9 cellular contexts compared by ENCODE assay signal in genomic region chr11:8081591-8082021, GRCh38. TPM values are rescaled to one million over a fixed set of nuclear protein-coding genes. Genes with fewer than 3 reads are reported as not detected.
DNase-seq lines count a peak whose midpoint lies in the region; ATAC-seq and TF ChIP-seq lines count a peak whose summit lies in the region.
"Had no signal": no experiment of that assay in that cellular context is flagged by ENCODE, and none has a peak within 500 bp of the region (broad histone marks: within the 10 kb centered on the region; RNA-seq: fewer than 3 reads in every experiment).

No MANE protein-coding gene starts in this region.

- peak overlapping the region; percentile 36 to 48 for H3K4me3 Mint-ChIP-seq in activated T-cell treated with anti-CD3 and anti-CD28 coated beads, Interleukin-2, amount 50 U/mL, for 72 hours
- H3K4me3 Mint-ChIP-seq in chondrocyte (ENCODE audit: unreplicated experiment) = peak overlapping the region; percentile 72

- H3K4me3 ChIP-seq in mesodermal cell (ENCODE audit: extremely low read depth, insufficient read depth, low read length, poor library complexity, severe bottlenecking) (peak overlapping the region; percentile 49), upper lobe of right lung (peak overlapping the region; percentile 54), OCI-LY7 (ENCODE audit: low read depth, low read length, poor library complexity, severe bottlenecking) (no peak overlapping the region)

- no peaks in the 10 kb centered on the region for H4K20me1 ChIP-seq in OCI-LY7 (ENCODE audit: insufficient read depth, low read length)

- DNase-seq in activated T-cell treated with anti-CD3 and anti-CD28 coated beads, Interleukin-2, amount 50 U/mL, for 72 hours = no peak
- DNase-seq in activated T-cell treated with anti-CD3 and anti-CD28 coated beads for 4 hours (no peak), chondrocyte (ENCODE audit: low spot score) (peak; percentile 92), upper lobe of right lung (no peak), OCI-LY7 (ENCODE audit: low spot score) (no peak), NCI-H1105 (lab: John Stamatoyannopoulos, UW) (no peak)
- DNase-seq: DMS153 had no signal

- intact Hi-C loops in upper lobe of right lung (cut with DNase I) = no loop called here
- intact Hi-C loops in OCI-LY7 (cut with micrococcal nuclease; ENCODE audit: unreplicated experiment) = no loop called here

- ATAC-seq in activated T-cell treated with anti-CD3 and anti-CD28 coated beads, Interleukin-2, amount 50 U/mL, for 72 hours (replicated peaks in 1 of 2) = peak in 1 of 2 donors; percentile 19
- peak; percentile 12 for ATAC-seq in upper lobe of right lung
- no peak for ATAC-seq in GM19023 (IDR thresholded peaks at IDR 0.05; ENCODE audit: unreplicated experiment)

- no peaks in the 10 kb centered on the region for H3K36me3 Mint-ChIP-seq in activated T-cell treated with anti-CD3 and anti-CD28 coated beads, Interleukin-2, amount 50 U/mL, for 72 hours (ENCODE audit: insufficient read depth in 2 of 2)
- no peaks in the 10 kb centered on the region for H3K36me3 Mint-ChIP-seq in chondrocyte (ENCODE audit: low read depth)

- POLR2A ChIA-PET in OCI-LY7 (lab: Charles Lee) = no interaction called here

- no peaks in the 10 kb centered on the region for H3K4me1 Mint-ChIP-seq in activated T-cell treated with anti-CD3 and anti-CD28 coated beads, Interleukin-2, amount 50 U/mL, for 72 hours (ENCODE audit: low read depth)
- H3K4me1 Mint-ChIP-seq in chondrocyte (ENCODE audit: low read depth) = peaks cover 30% of the 10 kb centered on the region

- H3K27ac ChIP-seq in mesodermal cell (ENCODE audit: low read depth, low read length, severe bottlenecking) (no peak overlapping the region), upper lobe of right lung (no peak overlapping the region), OCI-LY7 (ENCODE audit: low read depth, low read length, poor library complexity, severe bottlenecking) (no peak overlapping the region)

- H2AFZ ChIP-seq in OCI-LY7 (ENCODE audit: low read length) = no peak overlapping the region

- no TSS peak for BruUV-seq in OCI-LY7 (replicated peaks; lab: Mats Ljungman, UMichigan)

- no peak overlapping the region for H3K4me2 ChIP-seq in OCI-LY7 (ENCODE audit: low read length)

- no peaks in the 10 kb centered on the region for H3K36me3 ChIP-seq in mesodermal cell (ENCODE audit: control insufficient read depth, insufficient read depth, low read length)
- no peaks in the 10 kb centered on the region for H3K36me3 ChIP-seq in upper lobe of right lung
- H3K36me3 ChIP-seq in OCI-LY7 (ENCODE audit: insufficient read depth, low read length) = no peaks in the 10 kb centered on the region

- TF ChIP-seq CTCF in chondrocyte (IDR thresholded peaks at IDR 0.05) (no peak), upper lobe of right lung (IDR thresholded peaks at IDR 0.05) (no peak), OCI-LY7 (conservative IDR thresholded peaks at IDR 0.05; ENCODE audit: low read length) (no peak)

- 35 to 43% methylated on average over 16 to 19 of the region's 22 CpGs for WGBS in mesodermal cell (ENCODE audit: insufficient coverage in 2 of 2), 2 experiments

- H3K9me3 Mint-ChIP-seq in activated T-cell treated with anti-CD3 and anti-CD28 coated beads, Interleukin-2, amount 50 U/mL, for 72 hours = no peaks in the 10 kb centered on the region
- no peaks in the 10 kb centered on the region for H3K9me3 Mint-ChIP-seq in chondrocyte (ENCODE audit: low read depth)

- H3K79me2 ChIP-seq in OCI-LY7 (ENCODE audit: insufficient read depth, low read depth, low read length) = no peaks in the 10 kb centered on the region

- H3K4me1 ChIP-seq in mesodermal cell (ENCODE audit: control insufficient read depth, insufficient read depth, low read length, poor library complexity, severe bottlenecking) (peaks cover 10% of the 10 kb centered on the region), upper lobe of right lung (peaks cover 5% of the 10 kb centered on the region), OCI-LY7 (ENCODE audit: insufficient read depth, low read length, poor library complexity, severe bottlenecking) (no peaks in the 10 kb centered on the region)

- no peaks in the 10 kb centered on the region for H3K9me2 ChIP-seq in OCI-LY7 (ENCODE audit: insufficient read depth, low read length)

- no peak overlapping the region for H3K27ac Mint-ChIP-seq in activated T-cell treated with anti-CD3 and anti-CD28 coated beads, Interleukin-2, amount 50 U/mL, for 72 hours
- no peak overlapping the region for H3K27ac Mint-ChIP-seq in chondrocyte (ENCODE audit: unreplicated experiment)

- peaks cover 74% of the 10 kb centered on the region for H3K27me3 Mint-ChIP-seq in activated T-cell treated with anti-CD3 and anti-CD28 coated beads, Interleukin-2, amount 50 U/mL, for 72 hours (ENCODE audit: low read depth)
- peaks cover under 1% of the 10 kb centered on the region for H3K27me3 Mint-ChIP-seq in chondrocyte (ENCODE audit: low read depth)

- H3K27me3 ChIP-seq in upper lobe of right lung = peaks cover 10% of the 10 kb centered on the region

- CTCF ChIA-PET in OCI-LY7 (lab: Charles Lee; ENCODE audit: unreplicated experiment) = interaction anchor here (0.6 kb wide), 1 partner anchor 11 kb away, joined by 3 read pairs; no protein-coding TSS in a partner anchor

- H3K9me3 ChIP-seq in mesodermal cell (ENCODE audit: control insufficient read depth, low read length) (no peaks in the 10 kb centered on the region), upper lobe of right lung (no peaks in the 10 kb centered on the region), OCI-LY7 (ENCODE audit: low read length) (no peaks in the 10 kb centered on the region)

RNA-seq across cellular contexts. Expression of gene TUB, which starts 0.6 kb away (rescaled TPM):
- under 1 TPM; 0.10 to 0.32 TPM for total RNA-seq in activated T-cell treated with anti-CD3 and anti-CD28 coated beads, Interleukin-2, amount 50 U/mL, for 72 hours
- total RNA-seq in chondrocyte = 14.1 to 17.2 TPM (median 14.3 TPM) in 3 replicates
- polyA plus RNA-seq in mesodermal cell (2013, experiment 1 of 2) = 19.4 TPM
- 14.1 TPM for polyA plus RNA-seq in mesodermal cell (2013, experiment 2 of 2)
- 3.6 TPM for total RNA-seq in upper lobe of right lung
- not detected in 2 replicates for total RNA-seq in OCI-LY7 (2014; rRNA removed; shearing (Covaris generic))
- not detected in 2 replicates for total RNA-seq in OCI-LY7 (2022)
